ENCODE assay signal across 1 cellular context in the genomic region with DNA sequence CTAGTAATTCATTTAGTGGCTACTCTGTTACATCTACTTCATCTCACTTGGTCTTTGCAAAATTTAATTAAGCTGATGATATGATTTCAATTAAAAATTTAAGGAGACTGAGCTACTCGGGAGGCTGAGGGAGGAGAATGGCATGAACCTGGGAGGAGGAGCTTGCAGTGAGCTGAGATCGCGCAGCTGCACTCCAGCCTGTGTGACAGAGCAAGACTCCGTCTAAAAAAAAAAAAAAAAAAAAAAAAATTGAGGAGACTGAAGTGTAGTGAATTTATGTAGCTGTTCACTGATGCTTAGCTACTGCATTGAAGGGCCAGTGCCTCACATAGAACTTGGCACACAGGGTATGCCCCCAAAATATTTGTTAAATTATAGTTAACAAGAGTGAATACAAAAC.
TF ChIP-seq lines count a peak whose summit lies in the region.

No MANE protein-coding gene starts in this region.

TF ChIP-seq in WTC11, 78 proteins besides CTCF, POLR2A, EP300 and RAD21 (continued from another document):
- TF ChIP-seq, protein P1, sequence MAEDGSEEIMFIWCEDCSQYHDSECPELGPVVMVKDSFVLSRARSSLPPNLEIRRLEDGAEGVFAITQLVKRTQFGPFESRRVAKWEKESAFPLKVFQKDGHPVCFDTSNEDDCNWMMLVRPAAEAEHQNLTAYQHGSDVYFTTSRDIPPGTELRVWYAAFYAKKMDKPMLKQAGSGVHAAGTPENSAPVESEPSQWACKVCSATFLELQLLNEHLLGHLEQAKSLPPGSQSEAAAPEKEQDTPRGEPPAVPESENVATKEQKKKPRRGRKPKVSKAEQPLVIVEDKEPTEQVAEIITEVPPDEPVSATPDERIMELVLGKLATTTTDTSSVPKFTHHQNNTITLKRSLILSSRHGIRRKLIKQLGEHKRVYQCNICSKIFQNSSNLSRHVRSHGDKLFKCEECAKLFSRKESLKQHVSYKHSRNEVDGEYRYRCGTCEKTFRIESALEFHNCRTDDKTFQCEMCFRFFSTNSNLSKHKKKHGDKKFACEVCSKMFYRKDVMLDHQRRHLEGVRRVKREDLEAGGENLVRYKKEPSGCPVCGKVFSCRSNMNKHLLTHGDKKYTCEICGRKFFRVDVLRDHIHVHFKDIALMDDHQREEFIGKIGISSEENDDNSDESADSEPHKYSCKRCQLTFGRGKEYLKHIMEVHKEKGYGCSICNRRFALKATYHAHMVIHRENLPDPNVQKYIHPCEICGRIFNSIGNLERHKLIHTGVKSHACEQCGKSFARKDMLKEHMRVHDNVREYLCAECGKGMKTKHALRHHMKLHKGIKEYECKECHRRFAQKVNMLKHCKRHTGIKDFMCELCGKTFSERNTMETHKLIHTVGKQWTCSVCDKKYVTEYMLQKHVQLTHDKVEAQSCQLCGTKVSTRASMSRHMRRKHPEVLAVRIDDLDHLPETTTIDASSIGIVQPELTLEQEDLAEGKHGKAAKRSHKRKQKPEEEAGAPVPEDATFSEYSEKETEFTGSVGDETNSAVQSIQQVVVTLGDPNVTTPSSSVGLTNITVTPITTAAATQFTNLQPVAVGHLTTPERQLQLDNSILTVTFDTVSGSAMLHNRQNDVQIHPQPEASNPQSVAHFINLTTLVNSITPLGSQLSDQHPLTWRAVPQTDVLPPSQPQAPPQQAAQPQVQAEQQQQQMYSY (CRISPR knock-in tag; IDR thresholded peaks at IDR 0.05): no peak
- TF ChIP-seq CREB1 (CRISPR knock-in tag; IDR thresholded peaks at IDR 0.05) (no peak), NFE2L1 (CRISPR knock-in tag; IDR thresholded peaks at IDR 0.05) (no peak), TP53 (CRISPR knock-in tag; IDR thresholded peaks at IDR 0.05) (no peak), NFATC4 (CRISPR knock-in tag; IDR thresholded peaks at IDR 0.05) (no peak), MXD4 (CRISPR knock-in tag; IDR thresholded peaks at IDR 0.05; ENCODE audit: borderline replicate concordance) (no peak)
- TF ChIP-seq, protein P2, sequence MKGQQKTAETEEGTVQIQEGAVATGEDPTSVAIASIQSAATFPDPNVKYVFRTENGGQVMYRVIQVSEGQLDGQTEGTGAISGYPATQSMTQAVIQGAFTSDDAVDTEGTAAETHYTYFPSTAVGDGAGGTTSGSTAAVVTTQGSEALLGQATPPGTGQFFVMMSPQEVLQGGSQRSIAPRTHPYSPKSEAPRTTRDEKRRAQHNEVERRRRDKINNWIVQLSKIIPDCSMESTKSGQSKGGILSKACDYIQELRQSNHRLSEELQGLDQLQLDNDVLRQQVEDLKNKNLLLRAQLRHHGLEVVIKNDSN (CRISPR knock-in tag; IDR thresholded peaks at IDR 0.05): no peak
